ENCODE assay signal across 8 cellular contexts in genomic region chrX:65667503-65668355, GRCh38. TPM values are rescaled to one million over a fixed set of nuclear protein-coding genes. Genes with fewer than 3 reads are reported as not detected.
DNase-seq lines count a peak whose midpoint lies in the region; ATAC-seq and FAIRE-seq lines count a peak whose summit lies in the region.

TSS of gene MSN (plus strand) at chrX:65667654. CDS start at chrX:65667842, 188 bp downstream.

- H3K4me1 ChIP-seq in HUES6 (ENCODE audit: control insufficient read depth, insufficient read depth, low read length) (peaks cover 8% of the 10 kb centered on the region), iPS-15b (ENCODE audit: control insufficient read depth, insufficient read depth, low read length) (peaks cover 3% of the 10 kb centered on the region), small intestine (ENCODE audit: control insufficient read depth in 2 of 2, insufficient read depth in 1 of 2, low read depth in 1 of 2, low read length in 1 of 2) (peaks cover 0 to 3% of the 10 kb centered on the region in 2 donors)

- H3K9me3 ChIP-seq in HUES6 (ENCODE audit: control insufficient read depth, insufficient read depth, low read depth, low read length) = peaks cover 12% of the 10 kb centered on the region
- peaks cover 4% of the 10 kb centered on the region for H3K9me3 ChIP-seq in iPS-15b (ENCODE audit: control insufficient read depth, insufficient read depth, low read length)
- H3K9me3 ChIP-seq in small intestine (ENCODE audit: control insufficient read depth, low read depth) = no peaks in the 10 kb centered on the region

- no peak for FAIRE-seq in small intestine (lab: Jason Lieb, UNC)

- H3K27ac ChIP-seq in HUES6 (ENCODE audit: low read depth, low read length) (peak within 1 kb of the TSS; percentile 87; the same call in 1 of the 2 replicates), small intestine (ENCODE audit: low read depth in 1 of 2, low read length in 1 of 2) (peak within 1 kb of the TSS; percentile 56 to 97)

- H3K36me3 ChIP-seq in HUES6 (ENCODE audit: control insufficient read depth, insufficient read depth, low read length) = no peaks in the 10 kb centered on the region; the same call in 1 of the 2 replicates
- H3K36me3 ChIP-seq in iPS-15b (ENCODE audit: control insufficient read depth, insufficient read depth, low read length) = no peaks in the 10 kb centered on the region
- H3K36me3 ChIP-seq in small intestine (ENCODE audit: control insufficient read depth in 2 of 2, insufficient read depth in 2 of 2, low read length in 2 of 2) = no peaks in the 10 kb centered on the region

- ATAC-seq in GM21367 (IDR thresholded peaks at IDR 0.05; ENCODE audit: unreplicated experiment) = peak; percentile 71

- peak; percentile 9 for DNase-seq in COR-L47 (lab: John Stamatoyannopoulos, UW)
- DNase-seq in T-helper 22 cell (ENCODE audit: low read depth) = peak; percentile 62
- peak; percentile 80 for DNase-seq in astrocyte of the hippocampus (ENCODE audit: low read depth, low spot score)
- DNase-seq in small intestine = peak; percentile 17
- no peak for DNase-seq in cerebellar nuclear complex (lab: John Stamatoyannopoulos, UW)

- H3K27me3 ChIP-seq in HUES6 (ENCODE audit: control insufficient read depth, insufficient read depth, low read length) = no peaks in the 10 kb centered on the region
- no peaks in the 10 kb centered on the region for H3K27me3 ChIP-seq in iPS-15b (ENCODE audit: control insufficient read depth, insufficient read depth, low read length)
- H3K27me3 ChIP-seq in small intestine (ENCODE audit: control insufficient read depth in 2 of 2, insufficient read depth in 2 of 2, low read length in 2 of 2) = no peaks in the 10 kb centered on the region

- 3 to 41% (median 34%) methylated on average over 13 to 56 of the region's 56 CpGs for WGBS in small intestine, 3 donors

- H3K4me3 ChIP-seq in HUES6 (ENCODE audit: low read depth, low read length) = peak within 1 kb of the TSS; percentile 76
- peak within 1 kb of the TSS; percentile 64 for H3K4me3 ChIP-seq in iPS-15b (ENCODE audit: low read depth, low read length)
- H3K4me3 ChIP-seq in small intestine (ENCODE audit: low read depth in 1 of 2, low read length in 2 of 2) = peak within 1 kb of the TSS; percentile 54 to 58

- H3K9ac ChIP-seq in HUES6 (ENCODE audit: low read length) (peak within 1 kb of the TSS; percentile 90), iPS-15b (ENCODE audit: low read depth, low read length) (peak within 1 kb of the TSS; percentile 27)

RNA-seq across cellular contexts. Expression of gene MSN, which starts in this region (rescaled TPM):
- polyA plus RNA-seq in small intestine = 10 to 100 TPM; 13.6 to 63.4 (median 46.7) TPM

Comparison
In these comparisons a context has a peak if more than half of its experiments do, and no peak if none do; other contexts are left out.
1. DNase-seq: peak in COR-L47 (single experiment), T-helper 22 cell (single experiment), astrocyte of the hippocampus (single experiment) and small intestine (single experiment); none in cerebellar nuclear complex (0 of 2).
2. Peak in every context shown above with its lines, with median percentiles within 50 percentile points of each other: H3K4me3 ChIP-seq.